ENCODE assay signal across 10 cellular contexts in genomic region chr10:46457071-46457470, GRCh38. TPM values are rescaled to one million over a fixed set of nuclear protein-coding genes. Genes with fewer than 3 reads are reported as not detected.
A peak's percentile ranks its signal among the peaks of the same experiment; 100 is the strongest.
DNase-seq lines count a peak whose midpoint lies in the region; ATAC-seq, FAIRE-seq and TF ChIP-seq lines count a peak whose summit lies in the region.
"Not testable (repeated sequence)": the region's sequence is repeated elsewhere in the genome, so short reads cannot be mapped to it uniquely, and the experiment has no call there.
"Had no signal": no experiment of that assay in that cellular context is flagged by ENCODE, and none has a peak within 500 bp of the region (broad histone marks: within the 10 kb centered on the region; RNA-seq: fewer than 3 reads in every experiment).

No MANE protein-coding gene starts in this region.

- H3K27ac Mint-ChIP-seq in Caco-2 (ENCODE audit: unreplicated experiment) = not testable (repeated sequence)

- TSS peak; percentile 47 for BruUV-seq in Caco-2 (replicated peaks; lab: Mats Ljungman, UMichigan)

- H3K27ac ChIP-seq in right lobe of liver = not testable (repeated sequence)

- WGBS in right lobe of liver (ENCODE audit: insufficient coverage, low coverage, low lambda C conversion rate, missing lambda C conversion rate) = no CpG with 5 or more reads among the region's 3 CpGs

- CTCF ChIA-PET in Caco-2 (lab: Charles Lee) = not testable (repeated sequence)

- POLR2A ChIA-PET in Caco-2 (lab: Charles Lee) = not testable (repeated sequence)

- H3K36me3 ChIP-seq in Caco-2 (ENCODE audit: control insufficient read depth, insufficient read depth, low read length); right lobe of liver: not testable (repeated sequence)

- not testable (repeated sequence) for H3K27me3 ChIP-seq in Caco-2 (replicated peaks; ENCODE audit: control insufficient read depth, insufficient read depth, low read length); right lobe of liver

- not testable (repeated sequence) for DNase-seq in Caco-2; RCC 7860 (ENCODE audit: low spot score); left lobe of liver (ENCODE audit: low spot score); right lobe of liver

- H3K4me1 Mint-ChIP-seq in Caco-2 (ENCODE audit: low read depth, unreplicated experiment) = not testable (repeated sequence)

- not testable (repeated sequence) for TF ChIP-seq POLR2A in right lobe of liver (IDR thresholded peaks at IDR 0.05)

- not testable (repeated sequence) for H3K9me3 Mint-ChIP-seq in Caco-2 (ENCODE audit: unreplicated experiment)

- not testable (repeated sequence) for H3K4me1 ChIP-seq in Caco-2, right lobe of liver

- TF ChIP-seq CTCF in Caco-2 (IDR thresholded peaks at IDR 0.05; ENCODE audit: insufficient read depth in 1 of 2, low read depth in 1 of 2, low read length in 1 of 2, severe bottlenecking in 1 of 2, unreplicated experiment in 1 of 2); right lobe of liver (IDR thresholded peaks at IDR 0.05): not testable (repeated sequence)

- H3K9me3 ChIP-seq in Caco-2, right lobe of liver: not testable (repeated sequence)

- H3K4me3 ChIP-seq in Caco-2 (ENCODE audit: low read depth, low read length); right lobe of liver: not testable (repeated sequence)

- H3K36me3 Mint-ChIP-seq in Caco-2 (ENCODE audit: insufficient read depth, unreplicated experiment) = not testable (repeated sequence)

- not testable (repeated sequence) for H3K27me3 Mint-ChIP-seq in Caco-2 (ENCODE audit: insufficient read depth, unreplicated experiment)

- ATAC-seq in left lobe of liver (peak; percentile 94), right lobe of liver (peak; percentile 94 to 97 (median 96))

- intact Hi-C loops in Caco-2 (cut with micrococcal nuclease; ENCODE audit: unreplicated experiment); right lobe of liver (cut with DNase I): not testable (repeated sequence)

- peak; percentile 23 for FAIRE-seq in RCC 7860 (lab: Jason Lieb, UNC)

- not testable (repeated sequence) for H3K4me3 Mint-ChIP-seq in Caco-2 (ENCODE audit: unreplicated experiment)

RNA-seq across cellular contexts. Expression of gene NPY4R, which starts 8.7 kb away (rescaled TPM):
- total RNA-seq in Caco-2 (2022) (0.23 and 0.56 TPM in 2 replicates), left lobe of liver (not detected), right lobe of liver (not detected)
- total RNA-seq: B cell; CD4-positive, alpha-beta T cell; CD8-positive, alpha-beta T cell; Daoy; G401; GM12878 had no signal
